11 cellular contexts compared by ENCODE assay signal in genomic region chr21:44761011-44761729, GRCh38.
A peak's percentile ranks its signal among the peaks of the same experiment; 100 is the strongest.
DNase-seq lines count a peak whose midpoint lies in the region; ATAC-seq and TF ChIP-seq lines count a peak whose summit lies in the region.
"Had no signal": no experiment of that assay in that cellular context is flagged by ENCODE, and none has a peak within 500 bp of the region (broad histone marks: within the 10 kb centered on the region; RNA-seq: fewer than 3 reads in every experiment).

No MANE protein-coding gene starts in this region.

- H3K4me3 ChIP-seq in MM.1S (ENCODE audit: low read length) (no peak overlapping the region), cardiac fibroblast (replicated peaks in 1 of 2; ENCODE audit: low read depth in 2 of 2, low read length in 2 of 2) (no peak overlapping the region)
- H3K4me3 ChIP-seq: BLaER1 treated with 17β-estradiol and CSF1 and Interleukin-3, amounts not matched to agents 10 nM and 100 nM had no signal

- no peaks in the 10 kb centered on the region for H3F3A ChIP-seq in MM.1S (ENCODE audit: insufficient read depth, low read length)

- no peaks in the 10 kb centered on the region for H4K20me1 ChIP-seq in MM.1S (ENCODE audit: insufficient read depth, low read length)

- H3K27ac ChIP-seq in MM.1S (ENCODE audit: low read length), result no peak overlapping the region
- H3K27ac ChIP-seq: BLaER1 treated with 17β-estradiol and CSF1 and Interleukin-3, amounts not matched to agents 10 nM and 100 nM had no signal

- peak; percentile 13 for DNase-seq in NCI-H2227 (lab: John Stamatoyannopoulos, UW; ENCODE audit: unreplicated experiment)
- no peak for DNase-seq in NCI-H2227 treated with DMSO at 0.1 percent for 48 hours (lab: John Stamatoyannopoulos, UW)
- peak; percentile 41 for DNase-seq in MM.1S
- DNase-seq in cardiac fibroblast (ENCODE audit: low read depth in 2 of 2), result no peak
- peak; percentile 37 for DNase-seq in nephron progenitor cell
- DNase-seq in activated CD4-positive, CD25-positive, alpha-beta regulatory T cell (lab: John Stamatoyannopoulos, UW), result no peak
- DNase-seq: effector memory CD4-positive, alpha-beta T cell had no signal

- H3K4me3 Mint-ChIP-seq in nephron progenitor cell, result no peak overlapping the region

- TF ChIP-seq CTCF in MM.1S (IDR thresholded peaks at IDR 0.05; ENCODE audit: low read length) (peak; percentile 71), cardiac fibroblast (IDR thresholded peaks at IDR 0.05; ENCODE audit: low read depth, low read length) (peak; percentile 29), nephron progenitor cell (IDR thresholded peaks at IDR 0.05) (peak; percentile 51)

- H3K79me2 ChIP-seq in MM.1S (ENCODE audit: low read length), result no peaks in the 10 kb centered on the region

- peaks cover 2% of the 10 kb centered on the region for H3K9me3 Mint-ChIP-seq in nephron progenitor cell
- H3K9me3 Mint-ChIP-seq: IgD-negative memory B cell had no signal

- no peak overlapping the region for H3K9ac ChIP-seq in MM.1S (ENCODE audit: low read length)
- H3K9ac ChIP-seq: BLaER1 treated with 17β-estradiol and CSF1 and Interleukin-3, amounts not matched to agents 10 nM and 100 nM had no signal

- H3K27ac Mint-ChIP-seq in nephron progenitor cell, result no peak overlapping the region
- H3K27ac Mint-ChIP-seq: IgD-negative memory B cell had no signal

- no peaks in the 10 kb centered on the region for H3K9me2 ChIP-seq in MM.1S (replicated peaks; ENCODE audit: insufficient read depth, low read length)

- ATAC-seq in HG03342 (IDR thresholded peaks at IDR 0.05; ENCODE audit: unreplicated experiment) (no peak), GM18520 (IDR thresholded peaks at IDR 0.05; ENCODE audit: unreplicated experiment) (no peak)

- no peaks in the 10 kb centered on the region for H3K9me3 ChIP-seq in MM.1S (replicated peaks; ENCODE audit: insufficient read depth, low read length)
- H3K9me3 ChIP-seq: BLaER1 treated with 17β-estradiol and CSF1 and Interleukin-3, amounts not matched to agents 10 nM and 100 nM had no signal

- no peak overlapping the region for H2AFZ ChIP-seq in MM.1S (ENCODE audit: low read length)

- H3K36me3 Mint-ChIP-seq in nephron progenitor cell (ENCODE audit: low read depth), result no peaks in the 10 kb centered on the region
- H3K36me3 Mint-ChIP-seq: IgD-negative memory B cell had no signal

- H3K36me3 ChIP-seq in MM.1S (replicated peaks; ENCODE audit: insufficient read depth, low read length), result no peaks in the 10 kb centered on the region
- H3K36me3 ChIP-seq: BLaER1 treated with 17β-estradiol and CSF1 and Interleukin-3, amounts not matched to agents 10 nM and 100 nM had no signal

- H3K4me1 ChIP-seq in MM.1S (ENCODE audit: low read length), result no peaks in the 10 kb centered on the region; the same call in 1 of the 2 replicates

- no peak overlapping the region for H3K4me2 ChIP-seq in MM.1S (ENCODE audit: low read depth, low read length)

- peaks cover 29% of the 10 kb centered on the region for H3K4me1 Mint-ChIP-seq in nephron progenitor cell

- H3K27me3 Mint-ChIP-seq in nephron progenitor cell (ENCODE audit: low read depth, poor library complexity), result peaks cover 10% of the 10 kb centered on the region
- H3K27me3 Mint-ChIP-seq: IgD-negative memory B cell had no signal

- H3K27me3 ChIP-seq in MM.1S (replicated peaks; ENCODE audit: insufficient read depth, low read length), result peaks cover 67% of the 10 kb centered on the region
- H3K27me3 ChIP-seq: BLaER1 treated with 17β-estradiol and CSF1 and Interleukin-3, amounts not matched to agents 10 nM and 100 nM had no signal

Comparison
In these comparisons a context has a peak if more than half of its experiments do, and no peak if none do; other contexts are left out.
1. DNase-seq: peak in NCI-H2227 (single experiment), MM.1S (single experiment) and nephron progenitor cell (single experiment); none in NCI-H2227 treated with DMSO at 0.1 percent for 48 hours (single experiment), cardiac fibroblast (0 of 2) and activated CD4-positive, CD25-positive, alpha-beta regulatory T cell (0 of 4).
2. Peak in every context shown above with its lines, with median percentiles within 50 percentile points of each other: CTCF ChIP-seq.